ENCODE assay signal across 35 cellular contexts in the genomic region with DNA sequence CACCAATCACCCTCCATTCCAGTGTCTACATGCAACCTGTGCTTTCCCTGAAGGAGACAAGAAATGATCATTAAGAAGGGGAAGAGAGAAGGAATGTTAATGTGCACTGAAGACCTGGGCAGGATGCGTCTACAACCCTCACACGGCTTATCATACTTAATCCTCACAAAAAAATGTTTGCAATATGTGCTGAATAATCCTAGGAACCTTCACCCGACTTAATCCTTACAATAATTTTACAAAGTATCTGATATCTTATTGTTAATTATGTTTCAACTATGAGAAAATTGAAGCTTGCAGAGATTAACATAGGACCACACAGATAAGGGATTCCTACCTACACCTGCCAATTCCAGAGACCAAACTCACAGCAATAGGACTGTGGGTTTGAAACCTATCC.
"Had no signal": no experiment of that assay in that cellular context is flagged by ENCODE, and none has a peak within 500 bp of the region (broad histone marks: within the 10 kb centered on the region; RNA-seq: fewer than 3 reads in every experiment).

No MANE protein-coding gene starts in this region.

- DNase-seq: Karpas-422, Kasumi-1, MG63, MM.1S, MV-4-11, NCI-H1048, NCI-H1092, NCI-H1092 treated with DMSO at 0.1 percent for 48 hours, NCI-H1105, NCI-H1105 treated with DMSO at 0.1 percent for 48 hours, NCI-H1417, NCI-H1417 treated with DMSO at 0.1 percent for 48 hours, NCI-H1436, NCI-H1436 treated with DMSO at 0.1 percent for 48 hours, NCI-H146, NCI-H1694, NCI-H1694 treated with DMSO at 0.1 percent for 48 hours, NCI-H187, NCI-H187 treated with DMSO at 0.1 percent for 48 hours, NCI-H1930, NCI-H2029, NCI-H2029 treated with DMSO at 0.1 percent for 48 hours, NCI-H2081, NCI-H2081 treated with DMSO at 0.1 percent for 48 hours, NCI-H2107, NCI-H2171, NCI-H2171 treated with DMSO at 0.1 percent for 48 hours, NCI-H2227 treated with DMSO at 0.1 percent for 48 hours, NCI-H226, NCI-H345, NCI-H446, NCI-H446 treated with DMSO at 0.1 percent for 48 hours, NCI-H510A, NCI-H510A treated with DMSO at 0.1 percent for 48 hours, NCI-H524 treated with DMSO at 0.1 percent for 48 hours had no signal

- H3K27me3 ChIP-seq: MG63 had no signal

- H3K9me3 ChIP-seq: MG63 had no signal

- H3K36me3 ChIP-seq: MG63 had no signal

- H3K4me3 ChIP-seq: MG63 had no signal
